Comparison of ENCODE assay signal across 10 cellular contexts in the genomic region with DNA sequence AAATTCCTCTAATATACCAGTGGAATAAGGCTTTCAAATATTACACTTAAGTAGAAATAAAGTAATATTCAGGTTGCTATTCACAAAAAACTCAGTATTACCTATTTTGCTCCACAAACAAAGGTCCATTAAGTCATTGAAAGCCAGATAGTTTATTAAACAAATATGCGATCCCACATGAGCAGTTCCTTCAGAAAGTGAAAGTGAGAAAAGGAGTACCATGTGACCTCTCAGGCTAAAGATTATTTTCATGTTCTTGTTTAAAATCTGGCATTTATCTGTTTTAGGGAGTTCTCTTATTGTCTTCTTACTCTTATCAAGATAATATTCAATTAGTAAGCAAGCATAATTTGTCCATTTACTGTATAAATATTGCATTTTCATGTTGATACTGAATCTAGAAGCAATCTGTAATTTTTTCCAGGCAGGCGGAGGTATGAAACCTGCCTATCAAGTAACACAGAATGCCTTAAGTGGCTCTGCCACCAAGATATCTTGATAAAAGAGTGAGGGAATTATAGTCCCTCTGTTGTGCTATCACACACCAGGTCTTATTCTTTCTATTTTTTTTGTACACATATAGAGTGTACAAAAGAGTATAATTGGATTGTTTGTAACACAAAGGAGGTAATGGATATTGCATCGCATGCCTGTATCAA. TPM values are rescaled to one million over a fixed set of nuclear protein-coding genes. Genes with fewer than 3 reads are reported as not detected.
A peak's percentile ranks its signal among the peaks of the same experiment; 100 is the strongest.
DNase-seq lines count a peak whose midpoint lies in the region; ATAC-seq and TF ChIP-seq lines count a peak whose summit lies in the region.
"Had no signal": no experiment of that assay in that cellular context is flagged by ENCODE, and none has a peak within 500 bp of the region (broad histone marks: within the 10 kb centered on the region; RNA-seq: fewer than 3 reads in every experiment).

No MANE protein-coding gene starts in this region.

- H3K27me3 ChIP-seq in SK-N-SH (ENCODE audit: insufficient read depth): no peaks in the 10 kb centered on the region; the same call in 1 of the 2 replicates
- no peaks in the 10 kb centered on the region for H3K27me3 ChIP-seq in esophagus squamous epithelium
- no peaks in the 10 kb centered on the region for H3K27me3 ChIP-seq in stomach

- no peak overlapping the region for H3K9ac ChIP-seq in SK-N-SH

- POLR2A ChIA-PET in SK-N-SH (lab: Yijun Ruan, JAX): no interaction called here

- no peaks in the 10 kb centered on the region for H3K9me3 ChIP-seq in SK-N-SH
- no peaks in the 10 kb centered on the region for H3K9me3 ChIP-seq in esophagus squamous epithelium
- H3K9me3 ChIP-seq in stomach: no peaks in the 10 kb centered on the region

- no peaks in the 10 kb centered on the region for H3K79me2 ChIP-seq in SK-N-SH (ENCODE audit: insufficient read depth)

- H2AFZ ChIP-seq in SK-N-SH (ENCODE audit: low read depth): no peak overlapping the region

- WGBS in SK-N-SH (ENCODE audit: low lambda C conversion rate): 51% methylated on average over 3 of the region's 3 CpGs
- 50 to 53% methylated on average over 3 of the region's 3 CpGs for WGBS in esophagus squamous epithelium, 2 donors
- 37 to 51% (median 44%) methylated on average over 3 of the region's 3 CpGs for WGBS in stomach, 5 donors

- no peak overlapping the region for H3K27ac Mint-ChIP-seq in glutamatergic neuron (ENCODE audit: unreplicated experiment)

- TF ChIP-seq CTCF in SK-N-SH (IDR thresholded peaks at IDR 0.05): no peak
- no peak for TF ChIP-seq CTCF in esophagus squamous epithelium (IDR thresholded peaks at IDR 0.05)
- TF ChIP-seq CTCF in stomach (IDR thresholded peaks at IDR 0.05): no peak
- no peak for TF ChIP-seq CTCF in glutamatergic neuron (IDR thresholded peaks at IDR 0.05; ENCODE audit: partially characterized antibody, unreplicated experiment)

- no peaks in the 10 kb centered on the region for H3K9me2 ChIP-seq in SK-N-SH

- H3K4me2 ChIP-seq in SK-N-SH: peak overlapping the region; percentile 44; the same call in 1 of the 2 replicates

- H4K20me1 ChIP-seq in SK-N-SH (ENCODE audit: insufficient read depth): no peaks in the 10 kb centered on the region

- H3K4me3 ChIP-seq in SK-N-SH (ENCODE audit: low read depth in 2 of 2, low read length in 1 of 2) (no peak overlapping the region), esophagus squamous epithelium (peak overlapping the region; percentile 10 to 50 (median 25)), stomach (peak overlapping the region in 3 of 4 donors; percentile 18 to 30 (median 22))

- H3K4me1 ChIP-seq in SK-N-SH (ENCODE audit: control insufficient read depth in 1 of 2, insufficient read depth in 2 of 2, low read depth in 1 of 2, low read length in 1 of 2) (no peaks in the 10 kb centered on the region), esophagus squamous epithelium (peaks cover 0 to 8% (median 0%) of the 10 kb centered on the region in 3 donors), stomach (peaks cover 0 to 10% (median 5%) of the 10 kb centered on the region in 4 donors)

- peaks cover 10% of the 10 kb centered on the region for H3K4me1 Mint-ChIP-seq in glutamatergic neuron (ENCODE audit: low read depth, unreplicated experiment)

- TF ChIP-seq POLR2A in esophagus squamous epithelium (IDR thresholded peaks at IDR 0.05) (no peak), stomach (IDR thresholded peaks at IDR 0.05) (no peak)

- CTCF ChIA-PET in SK-N-SH (lab: Yijun Ruan, JAX): no interaction called here

- H3K9me3 Mint-ChIP-seq in glutamatergic neuron (ENCODE audit: unreplicated experiment): no peaks in the 10 kb centered on the region

- no peak for TF ChIP-seq EP300 in SK-N-SH (IDR thresholded peaks at IDR 0.05; ENCODE audit: borderline replicate concordance in 1 of 2, low read depth in 1 of 2, low read length in 1 of 2)
- no peak for TF ChIP-seq EP300 in stomach (IDR thresholded peaks at IDR 0.05)

- no peak overlapping the region for H3K27ac ChIP-seq in SK-N-SH (ENCODE audit: low read depth in 2 of 2, low read length in 1 of 2)
- peak overlapping the region in 1 of 4 donors; percentile 2 for H3K27ac ChIP-seq in esophagus squamous epithelium
- peak overlapping the region in 2 of 5 donors; percentile 6 to 21 for H3K27ac ChIP-seq in stomach
- H3K27ac ChIP-seq: C4-2B had no signal

- no peak for ATAC-seq in SK-N-SH treated with all-trans-retinoic acid at 6 μM for 48 hours
- peak; percentile 64 for ATAC-seq in HG03565 (IDR thresholded peaks at IDR 0.05; ENCODE audit: unreplicated experiment)
- no peak for ATAC-seq in GM21529 (IDR thresholded peaks at IDR 0.05; ENCODE audit: unreplicated experiment)
- ATAC-seq in GM19455 (IDR thresholded peaks at IDR 0.05; ENCODE audit: unreplicated experiment): no peak

- intact Hi-C loops in esophagus squamous epithelium (cut with DNase I) (no loop called here), stomach (cut with DNase I; ENCODE audit: low total_unique reads) (no loop called here)

- DNase-seq in SK-N-SH (no peak), esophagus squamous epithelium (lab: John Stamatoyannopoulos, UW) (no peak), stomach (no peak), glutamatergic neuron (no peak)
- DNase-seq: SHP77 treated with DMSO at 0.1 percent for 48 hours had no signal

- no peak overlapping the region for H3K4me3 Mint-ChIP-seq in glutamatergic neuron (ENCODE audit: unreplicated experiment)

- no peaks in the 10 kb centered on the region for H3K27me3 Mint-ChIP-seq in glutamatergic neuron (ENCODE audit: unreplicated experiment)

- H3F3A ChIP-seq in SK-N-SH (replicated peaks; ENCODE audit: insufficient read depth): no peaks in the 10 kb centered on the region

- no peak for TF ChIP-seq RAD21 in SK-N-SH (IDR thresholded peaks at IDR 0.05; ENCODE audit: low read length)

- no peaks in the 10 kb centered on the region for H3K36me3 ChIP-seq in SK-N-SH (replicated peaks in 1 of 2; ENCODE audit: control insufficient read depth in 1 of 2, insufficient read depth in 2 of 2, low read length in 1 of 2)
- H3K36me3 ChIP-seq in esophagus squamous epithelium: no peaks in the 10 kb centered on the region
- H3K36me3 ChIP-seq in stomach: no peaks in the 10 kb centered on the region

- no peaks in the 10 kb centered on the region for H3K36me3 Mint-ChIP-seq in glutamatergic neuron (ENCODE audit: unreplicated experiment)

TF ChIP-seq in SK-N-SH, 30 proteins besides CTCF, POLR2A, EP300 and RAD21 (continues in another document):
- TF ChIP-seq, protein P1, sequence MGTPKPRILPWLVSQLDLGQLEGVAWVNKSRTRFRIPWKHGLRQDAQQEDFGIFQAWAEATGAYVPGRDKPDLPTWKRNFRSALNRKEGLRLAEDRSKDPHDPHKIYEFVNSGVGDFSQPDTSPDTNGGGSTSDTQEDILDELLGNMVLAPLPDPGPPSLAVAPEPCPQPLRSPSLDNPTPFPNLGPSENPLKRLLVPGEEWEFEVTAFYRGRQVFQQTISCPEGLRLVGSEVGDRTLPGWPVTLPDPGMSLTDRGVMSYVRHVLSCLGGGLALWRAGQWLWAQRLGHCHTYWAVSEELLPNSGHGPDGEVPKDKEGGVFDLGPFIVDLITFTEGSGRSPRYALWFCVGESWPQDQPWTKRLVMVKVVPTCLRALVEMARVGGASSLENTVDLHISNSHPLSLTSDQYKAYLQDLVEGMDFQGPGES (IDR thresholded peaks at IDR 0.05; ENCODE audit: low read depth, low read length): no peak
- no peak for TF ChIP-seq FOXM1 (IDR thresholded peaks at IDR 0.05; ENCODE audit: low read depth)
- TF ChIP-seq YY1 (IDR thresholded peaks at IDR 0.05; ENCODE audit: low read depth): no peak
- no peak for TF ChIP-seq FOXJ3 (CRISPR knock-in tag; IDR thresholded peaks at IDR 0.05)
- no peak for TF ChIP-seq SMC3 (IDR thresholded peaks at IDR 0.05; ENCODE audit: low read depth, low read length)
- TF ChIP-seq, protein P2, sequence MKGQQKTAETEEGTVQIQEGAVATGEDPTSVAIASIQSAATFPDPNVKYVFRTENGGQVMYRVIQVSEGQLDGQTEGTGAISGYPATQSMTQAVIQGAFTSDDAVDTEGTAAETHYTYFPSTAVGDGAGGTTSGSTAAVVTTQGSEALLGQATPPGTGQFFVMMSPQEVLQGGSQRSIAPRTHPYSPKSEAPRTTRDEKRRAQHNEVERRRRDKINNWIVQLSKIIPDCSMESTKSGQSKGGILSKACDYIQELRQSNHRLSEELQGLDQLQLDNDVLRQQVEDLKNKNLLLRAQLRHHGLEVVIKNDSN (IDR thresholded peaks at IDR 0.05; ENCODE audit: borderline replicate concordance, low read depth): no peak
- TF ChIP-seq TCF12 (IDR thresholded peaks at IDR 0.05): no peak
- no peak for TF ChIP-seq EZH2phosphoT487 (IDR thresholded peaks at IDR 0.05; ENCODE audit: borderline replicate concordance, low read depth)

TF ChIP-seq in SK-N-SH treated with all-trans-retinoic acid at 6 μM for 48 hours, 23 proteins besides CTCF, POLR2A, EP300 and RAD21 (continues in another document):
- no peak for TF ChIP-seq ARNTL (CRISPR knock-in tag; IDR thresholded peaks at IDR 0.05; ENCODE audit: borderline replicate concordance, low read depth)
- TF ChIP-seq ZFP3 (CRISPR knock-in tag; IDR thresholded peaks at IDR 0.05): no peak
- no peak for TF ChIP-seq SNAI2 (CRISPR knock-in tag; IDR thresholded peaks at IDR 0.05)
- TF ChIP-seq, protein P3, sequence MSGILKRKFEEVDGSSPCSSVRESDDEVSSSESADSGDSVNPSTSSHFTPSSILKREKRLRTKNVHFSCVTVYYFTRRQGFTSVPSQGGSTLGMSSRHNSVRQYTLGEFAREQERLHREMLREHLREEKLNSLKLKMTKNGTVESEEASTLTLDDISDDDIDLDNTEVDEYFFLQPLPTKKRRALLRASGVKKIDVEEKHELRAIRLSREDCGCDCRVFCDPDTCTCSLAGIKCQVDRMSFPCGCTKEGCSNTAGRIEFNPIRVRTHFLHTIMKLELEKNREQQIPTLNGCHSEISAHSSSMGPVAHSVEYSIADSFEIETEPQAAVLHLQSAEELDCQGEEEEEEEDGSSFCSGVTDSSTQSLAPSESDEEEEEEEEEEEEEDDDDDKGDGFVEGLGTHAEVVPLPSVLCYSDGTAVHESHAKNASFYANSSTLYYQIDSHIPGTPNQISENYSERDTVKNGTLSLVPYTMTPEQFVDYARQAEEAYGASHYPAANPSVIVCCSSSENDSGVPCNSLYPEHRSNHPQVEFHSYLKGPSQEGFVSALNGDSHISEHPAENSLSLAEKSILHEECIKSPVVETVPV (CRISPR knock-in tag; IDR thresholded peaks at IDR 0.05): no peak
- TF ChIP-seq ZC3H10 (CRISPR knock-in tag; IDR thresholded peaks at IDR 0.05): no peak
- no peak for TF ChIP-seq ESRRG (CRISPR knock-in tag; IDR thresholded peaks at IDR 0.05)
- no peak for TF ChIP-seq PPARA (CRISPR knock-in tag; IDR thresholded peaks at IDR 0.05; ENCODE audit: borderline replicate concordance)
- TF ChIP-seq ISL1 (CRISPR knock-in tag; IDR thresholded peaks at IDR 0.05): no peak
- no peak for TF ChIP-seq ZNF8 (CRISPR knock-in tag; IDR thresholded peaks at IDR 0.05)

RNA-seq across cellular contexts. Expression of a gene that starts 20.1 kb away (rescaled TPM):
- not detected in 2 replicates for polyA plus RNA-seq in SK-N-SH (2012; rRNA removed)
- not detected in 2 replicates for polyA plus RNA-seq in SK-N-SH (2012; cell fraction: cytosol; rRNA removed)
- polyA plus RNA-seq in SK-N-SH (2012; cell fraction: nucleus; rRNA removed): not detected in 2 replicates
- not detected for total RNA-seq in esophagus squamous epithelium
- not detected for total RNA-seq in stomach
- polyA plus RNA-seq in stomach: not detected
- not detected for total RNA-seq in glutamatergic neuron (ENCODE audit: unreplicated experiment)

Comparison
In these comparisons a context has a peak if more than half of its experiments do, and no peak if none do; other contexts are left out.
1. H3K4me3 ChIP-seq: peak in esophagus squamous epithelium (4 of 4) and stomach (3 of 4); none in SK-N-SH (0 of 2).